20 cellular contexts compared by ENCODE assay signal in the genomic region with DNA sequence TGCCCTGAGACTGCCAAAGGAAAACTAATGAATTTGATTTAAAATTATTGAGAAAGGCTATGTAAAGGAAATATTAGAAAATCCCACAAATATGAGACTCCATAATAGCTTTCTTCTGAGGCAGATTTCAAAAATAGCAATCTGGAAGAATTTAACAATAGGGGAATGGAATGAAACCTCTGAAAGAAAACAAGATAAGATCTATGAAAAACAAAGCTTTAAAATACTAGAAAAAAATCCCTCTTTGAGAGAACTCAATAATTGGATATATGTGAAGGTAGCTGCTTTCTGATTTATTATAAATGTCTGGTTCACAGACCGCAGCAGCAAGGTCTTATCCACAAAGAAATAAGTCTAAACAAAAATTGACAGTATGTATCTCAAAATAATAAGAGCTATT.
"Had no signal": no experiment of that assay in that cellular context is flagged by ENCODE, and none has a peak within 500 bp of the region (broad histone marks: within the 10 kb centered on the region; RNA-seq: fewer than 3 reads in every experiment).

No MANE protein-coding gene starts in this region.

- H3K36me3 Mint-ChIP-seq: naive thymus-derived CD8-positive, alpha-beta T cell; T-cell had no signal

- H3K27me3 ChIP-seq: esophagus muscularis mucosa, foreskin keratinocyte, left lung had no signal

- H3K27ac Mint-ChIP-seq: activated naive CD8-positive, alpha-beta T cell treated with anti-CD3 and anti-CD28 coated beads, Interleukin-2, amount 50 U/mL, for 24 hours; naive thymus-derived CD8-positive, alpha-beta T cell; T-cell had no signal

- H3K27ac ChIP-seq: esophagus muscularis mucosa, foreskin keratinocyte, left lung had no signal

- H3K36me3 ChIP-seq: esophagus muscularis mucosa, left lung had no signal

- ATAC-seq: activated CD4-positive, CD25-positive, alpha-beta regulatory T cell treated with anti-CD3 and anti-CD28 coated beads, Interleukin-2, amount 50 U/mL, for 24 hours; activated naive CD8-positive, alpha-beta T cell treated with anti-CD3 and anti-CD28 coated beads, Interleukin-2, amount 50 U/mL, for 24 hours; foreskin keratinocyte; left lung; mucosa of descending colon; naive thymus-derived CD8-positive, alpha-beta T cell; T-cell had no signal

- H3K9me3 ChIP-seq: esophagus muscularis mucosa, left lung, mucosa of descending colon had no signal

- H3K4me3 ChIP-seq: esophagus muscularis mucosa, left lung, mucosa of descending colon, skin epidermis had no signal

- H3K4me3 Mint-ChIP-seq: activated naive CD8-positive, alpha-beta T cell treated with anti-CD3 and anti-CD28 coated beads, Interleukin-2, amount 50 U/mL, for 24 hours; naive thymus-derived CD8-positive, alpha-beta T cell; T-cell had no signal

- H3K4me1 ChIP-seq: esophagus muscularis mucosa had no signal

- DNase-seq: activated CD4-positive, alpha-beta T cell treated with anti-CD3 and anti-CD28 coated beads, Interleukin-2, amount 50 U/mL, for 4 hours; activated naive CD4-positive, alpha-beta T cell treated with Interleukin-2 at 50 U/mL for 16 hours; activated naive CD8-positive, alpha-beta T cell treated with anti-CD3 and anti-CD28 coated beads, Interleukin-2, amount 50 U/mL, for 24 hours; activated T-cell treated with anti-CD3 and anti-CD28 coated beads for 4 hours; foreskin keratinocyte; glutamatergic neuron; hypothalamus; kidney; left lung; mammary epithelial cell; mucosa of descending colon; naive thymus-derived CD8-positive, alpha-beta T cell; stimulated activated CD4-positive, alpha-beta T cell treated with anti-CD3 and anti-CD28 coated beads, Interleukin-4, amount 100 ng/mL, for 24 hours; stimulated activated naive CD4-positive, alpha-beta T cell treated with Interleukin-2 at 50 U/mL for 16 hours; T-cell; T1000; trophoblast cell had no signal
